Comparison of ENCODE assay signal across 9 cellular contexts in the genomic region with DNA sequence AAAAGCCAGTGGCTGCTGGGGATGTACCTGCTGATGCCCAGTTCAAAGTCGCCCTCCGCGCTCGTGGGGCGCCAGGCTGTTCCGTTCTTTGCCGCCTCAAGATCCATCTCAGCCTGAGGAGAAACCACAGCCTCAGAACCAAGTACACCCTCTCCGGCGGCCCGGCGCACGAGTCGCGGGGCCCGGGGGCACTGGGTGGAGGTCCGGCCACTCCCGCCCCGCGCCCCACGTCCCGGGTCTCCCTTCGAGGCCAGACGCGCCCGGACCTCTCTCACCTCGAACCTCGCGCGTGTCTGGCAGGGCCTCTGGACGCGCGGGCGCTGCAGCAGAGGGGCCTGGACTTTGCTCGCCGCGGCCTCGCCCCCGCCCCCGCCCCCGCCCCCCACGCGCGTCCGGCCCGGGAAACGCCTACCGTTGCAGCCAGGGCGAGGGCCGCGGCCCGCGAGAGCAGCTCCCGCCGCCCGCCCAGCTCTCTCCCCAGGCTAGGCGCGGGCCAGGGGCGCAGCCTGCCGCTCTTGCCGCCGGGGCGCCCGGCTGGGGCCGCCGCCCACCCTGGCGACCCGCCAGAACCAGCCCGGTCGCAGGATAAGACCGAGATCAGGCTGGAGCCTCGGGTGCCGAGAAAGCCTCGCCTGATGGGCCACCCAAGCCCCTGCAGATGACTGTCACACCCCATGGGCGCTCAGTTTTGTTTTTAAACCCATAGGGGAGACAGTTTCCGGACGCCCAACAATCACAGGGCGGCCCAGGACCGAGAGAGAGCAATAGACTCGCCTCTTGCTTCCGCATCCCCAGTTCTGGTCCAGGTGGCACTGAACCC. TPM values are rescaled to one million over a fixed set of nuclear protein-coding genes. Genes with fewer than 3 reads are reported as not detected.
DNase-seq lines count a peak whose midpoint lies in the region; ATAC-seq, FAIRE-seq and TF ChIP-seq lines count a peak whose summit lies in the region.
"Had no signal": no experiment of that assay in that cellular context is flagged by ENCODE, and none has a peak within 500 bp of the region (broad histone marks: within the 10 kb centered on the region; RNA-seq: fewer than 3 reads in every experiment).

ABCB4 (minus strand) TSS at position 322 of the 820 bp plus-strand sequence; CDS start at position 107, 215 bp downstream.

- peak within 1 kb of the TSS; percentile 81 for H3K4me2 ChIP-seq in mesendoderm (ENCODE audit: low read length)

- no peak within 1 kb of the TSS for H2BK15ac ChIP-seq in mesendoderm (replicated peaks; ENCODE audit: low read depth)

- peak within 1 kb of the TSS in 1 of 8 donors; percentile 2 for H3K27ac Mint-ChIP-seq in CD8-positive, alpha-beta memory T cell

- no peaks in the 10 kb centered on the region for H3K36me3 Mint-ChIP-seq in CD8-positive, alpha-beta memory T cell

- H3K4me3 Mint-ChIP-seq in CD8-positive, alpha-beta memory T cell = peak within 1 kb of the TSS; percentile 13 to 73 (median 62)

- no peak within 1 kb of the TSS for H3K18ac ChIP-seq in mesendoderm (ENCODE audit: low read length)

- H3K4me1 Mint-ChIP-seq in CD8-positive, alpha-beta memory T cell = peaks cover 13 to 18% (median 14%) of the 10 kb centered on the region in 3 donors

- H3K27me3 Mint-ChIP-seq in CD8-positive, alpha-beta memory T cell = peaks cover 20 to 49% of the 10 kb centered on the region in 2 donors

- POLR2A ChIA-PET in CD8-positive, alpha-beta memory T cell (lab: Charles Lee) = no interaction called here

- H3K9me3 ChIP-seq in CD8-positive, alpha-beta memory T cell (ENCODE audit: low read length) = no peaks in the 10 kb centered on the region
- H3K9me3 ChIP-seq in uterus = no peaks in the 10 kb centered on the region

- no peak within 1 kb of the TSS for H2BK5ac ChIP-seq in mesendoderm (ENCODE audit: low read length)

- no peak for DNase-seq in CD8-positive, alpha-beta memory T cell
- peak; percentile 15 for DNase-seq in GM19239 (ENCODE audit: insufficient read length, low spot score)
- DNase-seq in coronary artery (ENCODE audit: low spot score) = no peak
- DNase-seq in mesendoderm = no peak
- DNase-seq in uterus = no peak
- DNase-seq in NCI-H128 (lab: John Stamatoyannopoulos, UW; ENCODE audit: unreplicated experiment) = no peak
- no peak for DNase-seq in UCSD-AML1 (lab: John Stamatoyannopoulos, UW; ENCODE audit: unreplicated experiment)

- no peak within 1 kb of the TSS for H2BK120ac ChIP-seq in mesendoderm (ENCODE audit: low read depth, low read length)

- CTCF ChIA-PET in CD8-positive, alpha-beta memory T cell (lab: Charles Lee) = no interaction called here

- H3K4ac ChIP-seq in mesendoderm (ENCODE audit: low read depth, low read length) = no peak within 1 kb of the TSS

- H3K4me3 ChIP-seq in CD8-positive, alpha-beta memory T cell (ENCODE audit: low read length) = no peak within 1 kb of the TSS
- H3K4me3 ChIP-seq in coronary artery (peak within 1 kb of the TSS; percentile 75), mesendoderm (ENCODE audit: low read length) (no peak within 1 kb of the TSS), uterus (peak within 1 kb of the TSS; percentile 4 to 21)

- no peak within 1 kb of the TSS for H3K23ac ChIP-seq in mesendoderm (ENCODE audit: low read length)

- no peak within 1 kb of the TSS for H3K27ac ChIP-seq in CD8-positive, alpha-beta memory T cell (ENCODE audit: low read depth, low read length)
- H3K27ac ChIP-seq in coronary artery (no peak within 1 kb of the TSS), mesendoderm (ENCODE audit: low read depth, low read length) (no peak within 1 kb of the TSS), uterus (no peak within 1 kb of the TSS)

- H4K5ac ChIP-seq in mesendoderm (ENCODE audit: low read length) = no peak within 1 kb of the TSS

- no peak within 1 kb of the TSS for H2AK5ac ChIP-seq in mesendoderm (ENCODE audit: low read length)

- TF ChIP-seq POLR2A in uterus (IDR thresholded peaks at IDR 0.05) = no peak

- no peaks in the 10 kb centered on the region for H3K36me3 ChIP-seq in CD8-positive, alpha-beta memory T cell (ENCODE audit: insufficient read depth, low read length)
- H3K36me3 ChIP-seq in mesendoderm (ENCODE audit: control insufficient read depth, insufficient read depth, low read length) = no peaks in the 10 kb centered on the region
- H3K36me3 ChIP-seq in uterus = no peaks in the 10 kb centered on the region

- intact Hi-C loops in uterus (cut with DNase I; ENCODE audit: low total_unique reads) = no loop called here

- peak within 1 kb of the TSS; percentile 33 for H3K9ac ChIP-seq in mesendoderm (ENCODE audit: low read length)

- no peak for TF ChIP-seq CTCF in coronary artery (IDR thresholded peaks at IDR 0.05)
- TF ChIP-seq CTCF in uterus (IDR thresholded peaks at IDR 0.05) = no peak

- no peak within 1 kb of the TSS for H4K8ac ChIP-seq in mesendoderm (ENCODE audit: low read depth, low read length)

- peaks cover 24% of the 10 kb centered on the region for H3K27me3 ChIP-seq in CD8-positive, alpha-beta memory T cell (ENCODE audit: insufficient read depth, low read length, poor library complexity, severe bottlenecking)
- H3K27me3 ChIP-seq in mesendoderm (ENCODE audit: insufficient read depth, low read length, poor library complexity) (peaks cover 5% of the 10 kb centered on the region), uterus (no peaks in the 10 kb centered on the region)

- no CpG with 5 or more reads among the region's 80 CpGs for WGBS in mesendoderm (ENCODE audit: extremely low coverage, insufficient coverage, low lambda C conversion rate)

- H3K79me2 ChIP-seq in mesendoderm (ENCODE audit: control insufficient read depth, insufficient read depth, low read length) = no peaks in the 10 kb centered on the region

- no peaks in the 10 kb centered on the region for H3K4me1 ChIP-seq in CD8-positive, alpha-beta memory T cell (ENCODE audit: insufficient read depth, low read length)
- peaks cover 3% of the 10 kb centered on the region for H3K4me1 ChIP-seq in mesendoderm (ENCODE audit: control insufficient read depth, low read depth, low read length)
- no peaks in the 10 kb centered on the region for H3K4me1 ChIP-seq in uterus

- H3K9me3 Mint-ChIP-seq in CD8-positive, alpha-beta memory T cell = peaks cover 0 to 4% (median 0%) of the 10 kb centered on the region in 5 donors

- ATAC-seq in HG03460 (IDR thresholded peaks at IDR 0.05; ENCODE audit: unreplicated experiment) = peak; percentile 16

- peak within 1 kb of the TSS; percentile 40 for H3K56ac ChIP-seq in mesendoderm (ENCODE audit: low read length)

- no peaks in the 10 kb centered on the region for H3K79me1 ChIP-seq in mesendoderm (ENCODE audit: low read length)

- peak; percentile 68 for FAIRE-seq in GM19239 (lab: Jason Lieb, UNC)

RNA-seq across cellular contexts. Expression of gene ABCB4, which starts in this region (rescaled TPM):
- total RNA-seq in CD8-positive, alpha-beta memory T cell = under 1 TPM; 0.13 to 0.44 TPM
- not detected for polyA plus RNA-seq in CD8-positive, alpha-beta memory T cell
- 0.31 TPM for polyA plus RNA-seq in mesendoderm (2013, experiment 1 of 2)
- polyA plus RNA-seq in mesendoderm (2013, experiment 2 of 2) = 0.32 TPM
- 1 to 10 TPM in 2 of 4 donors, under 1 TPM in 1, not detected in 1; 0.29 to 2.4 (median 1.1) TPM for total RNA-seq in uterus
- total RNA-seq: lung microvascular endothelial cell had no signal

Comparison
In these comparisons a context has a peak if more than half of its experiments do, and no peak if none do; other contexts are left out.
1. H3K4me3 ChIP-seq: peak in coronary artery (single experiment) and uterus (2 of 2); none in CD8-positive, alpha-beta memory T cell (single experiment) and mesendoderm (single experiment).